7 cellular contexts compared by ENCODE assay signal in genomic region chr2:191930205-191930604, GRCh38.
"Had no signal": no experiment of that assay in that cellular context is flagged by ENCODE, and none has a peak within 500 bp of the region (broad histone marks: within the 10 kb centered on the region; RNA-seq: fewer than 3 reads in every experiment).

No MANE protein-coding gene starts in this region.

- ATAC-seq: HepG2, K562 had no signal

- H3K27ac ChIP-seq: HL-60 had no signal

- FAIRE-seq: HepG2, HTR-8/SVneo, K562 had no signal

- H3K4me3 ChIP-seq: K562 had no signal

- DNase-seq: IMR-90, KBM-7, KG1 had no signal
